13 cellular contexts compared by ENCODE assay signal in the genomic region with DNA sequence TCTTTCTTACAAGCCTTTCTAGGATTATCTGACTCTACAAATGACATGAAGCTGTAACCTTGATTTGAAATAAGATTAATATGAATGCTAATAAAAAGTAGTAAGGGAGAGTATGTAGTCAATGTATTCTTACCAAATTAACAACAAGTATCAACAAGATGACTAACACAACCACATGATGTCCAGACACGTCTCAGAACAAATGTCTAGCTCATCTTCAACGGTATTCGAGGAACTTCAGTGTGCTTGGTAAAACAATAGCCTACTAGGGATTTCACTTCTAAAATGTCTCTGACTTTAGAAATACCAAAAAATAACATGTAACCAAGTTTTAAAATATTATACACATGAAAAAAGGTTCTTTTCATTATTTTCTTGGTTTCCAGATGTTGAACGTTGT. TPM values are rescaled to one million over a fixed set of nuclear protein-coding genes. Genes with fewer than 3 reads are reported as not detected.
DNase-seq lines count a peak whose midpoint lies in the region; ATAC-seq and TF ChIP-seq lines count a peak whose summit lies in the region.
"Had no signal": no experiment of that assay in that cellular context is flagged by ENCODE, and none has a peak within 500 bp of the region (broad histone marks: within the 10 kb centered on the region; RNA-seq: fewer than 3 reads in every experiment).

No MANE protein-coding gene starts in this region.

- H3K27me3 Mint-ChIP-seq in activated CD4-positive, alpha-beta memory T cell treated with anti-CD3 and anti-CD28 coated beads for 36 hours: no peaks in the 10 kb centered on the region
- H3K27me3 Mint-ChIP-seq in activated CD4-positive, alpha-beta memory T cell treated with anti-CD3 and anti-CD28 coated beads, Interleukin-2, amount 10 ng/mL, durations not matched to agents 7 days and 5 days: no peaks in the 10 kb centered on the region
- H3K27me3 Mint-ChIP-seq in endodermal cell (ENCODE audit: insufficient read depth): no peaks in the 10 kb centered on the region

- H3K4me3 Mint-ChIP-seq in activated CD4-positive, alpha-beta memory T cell treated with anti-CD3 and anti-CD28 coated beads for 36 hours: no peak overlapping the region
- no peak overlapping the region for H3K4me3 Mint-ChIP-seq in activated CD4-positive, alpha-beta memory T cell treated with anti-CD3 and anti-CD28 coated beads, Interleukin-2, amount 10 ng/mL, durations not matched to agents 7 days and 5 days
- H3K4me3 Mint-ChIP-seq in endodermal cell: no peak overlapping the region

- H3K4me1 Mint-ChIP-seq in activated CD4-positive, alpha-beta memory T cell treated with anti-CD3 and anti-CD28 coated beads for 36 hours (ENCODE audit: low read depth): peaks cover 65% of the 10 kb centered on the region
- peaks cover 66% of the 10 kb centered on the region for H3K4me1 Mint-ChIP-seq in activated CD4-positive, alpha-beta memory T cell treated with anti-CD3 and anti-CD28 coated beads, Interleukin-2, amount 10 ng/mL, durations not matched to agents 7 days and 5 days
- H3K4me1 Mint-ChIP-seq in endodermal cell: peaks cover 37% of the 10 kb centered on the region

- no peak for TF ChIP-seq CTCF in endodermal cell (conservative IDR thresholded peaks at IDR 0.05)
- no peak for TF ChIP-seq CTCF in psoas muscle (IDR thresholded peaks at IDR 0.05)
- TF ChIP-seq CTCF in body of pancreas (IDR thresholded peaks at IDR 0.05): no peak

- H3K9me3 ChIP-seq in endodermal cell (ENCODE audit: control insufficient read depth, low read length) (no peaks in the 10 kb centered on the region), psoas muscle (no peaks in the 10 kb centered on the region), body of pancreas (no peaks in the 10 kb centered on the region)
- H3K9me3 ChIP-seq: ovary had no signal

- H3K4me3 ChIP-seq in endodermal cell (ENCODE audit: low read length) (no peak overlapping the region), psoas muscle (no peak overlapping the region), body of pancreas (no peak overlapping the region)
- H3K4me3 ChIP-seq: cardiac muscle cell, ovary had no signal

- POLR2A ChIA-PET in activated CD4-positive, alpha-beta memory T cell treated with anti-CD3 and anti-CD28 coated beads for 36 hours (lab: Charles Lee): no interaction called here
- POLR2A ChIA-PET in activated CD4-positive, alpha-beta memory T cell treated with anti-CD3 and anti-CD28 coated beads, Interleukin-2, amount 10 ng/mL, durations not matched to agents 7 days and 5 days (lab: Charles Lee): interaction anchor here (1.9 kb wide), 1 partner anchor 375 kb away, joined by 4 read pairs; the partner anchor contains the start of gene DTYMK

- peaks cover 8% of the 10 kb centered on the region for H3K36me3 ChIP-seq in endodermal cell (ENCODE audit: control insufficient read depth, insufficient read depth, low read length)
- no peaks in the 10 kb centered on the region for H3K36me3 ChIP-seq in psoas muscle (ENCODE audit: insufficient read depth in 1 of 2, low read depth in 1 of 2)
- no peaks in the 10 kb centered on the region for H3K36me3 ChIP-seq in body of pancreas (replicated peaks in 1 of 2; ENCODE audit: insufficient read depth in 1 of 2, low read depth in 2 of 2)
- H3K36me3 ChIP-seq: cardiac muscle cell, ovary had no signal

- no peaks in the 10 kb centered on the region for H3K27me3 ChIP-seq in endodermal cell (ENCODE audit: control insufficient read depth, insufficient read depth, low read length, poor library complexity, severe bottlenecking)
- no peaks in the 10 kb centered on the region for H3K27me3 ChIP-seq in psoas muscle (ENCODE audit: insufficient read depth in 3 of 3, low read length in 2 of 3)
- no peaks in the 10 kb centered on the region for H3K27me3 ChIP-seq in body of pancreas
- H3K27me3 ChIP-seq: cardiac muscle cell, ovary had no signal

- H3K27ac ChIP-seq in endodermal cell (ENCODE audit: low read depth, low read length): no peak overlapping the region
- H3K27ac ChIP-seq in psoas muscle: peak overlapping the region; percentile 98
- H3K27ac ChIP-seq in body of pancreas: no peak overlapping the region
- H3K27ac ChIP-seq: cardiac muscle cell, ovary had no signal

- peak overlapping the region; percentile 31 for H3K27ac Mint-ChIP-seq in activated CD4-positive, alpha-beta memory T cell treated with anti-CD3 and anti-CD28 coated beads for 36 hours
- no peak overlapping the region for H3K27ac Mint-ChIP-seq in activated CD4-positive, alpha-beta memory T cell treated with anti-CD3 and anti-CD28 coated beads, Interleukin-2, amount 10 ng/mL, durations not matched to agents 7 days and 5 days
- peak overlapping the region; percentile 61 for H3K27ac Mint-ChIP-seq in endodermal cell

- intact Hi-C loops in activated CD4-positive, alpha-beta memory T cell treated with anti-CD3 and anti-CD28 coated beads for 36 hours (cut with micrococcal nuclease): loop anchor here (10.0 kb wide), 1 partner anchor 217 kb away; no protein-coding TSS in a partner anchor
- intact Hi-C loops in psoas muscle (cut with DNase I) (no loop called here), body of pancreas (cut with DNase I) (no loop called here)

- ATAC-seq in psoas muscle: no peak
- ATAC-seq in GM19351 (IDR thresholded peaks at IDR 0.05; ENCODE audit: unreplicated experiment): no peak
- no peak for ATAC-seq in body of pancreas
- ATAC-seq in GM21786 (IDR thresholded peaks at IDR 0.05; ENCODE audit: unreplicated experiment): no peak
- ATAC-seq: left lobe of liver had no signal

- CTCF ChIA-PET in activated CD4-positive, alpha-beta memory T cell treated with anti-CD3 and anti-CD28 coated beads for 36 hours (lab: Charles Lee): no interaction called here
- CTCF ChIA-PET in activated CD4-positive, alpha-beta memory T cell treated with anti-CD3 and anti-CD28 coated beads, Interleukin-2, amount 10 ng/mL, durations not matched to agents 7 days and 5 days (lab: Charles Lee): no interaction called here

- H3K36me3 Mint-ChIP-seq in activated CD4-positive, alpha-beta memory T cell treated with anti-CD3 and anti-CD28 coated beads for 36 hours: peaks cover 10% of the 10 kb centered on the region
- H3K36me3 Mint-ChIP-seq in activated CD4-positive, alpha-beta memory T cell treated with anti-CD3 and anti-CD28 coated beads, Interleukin-2, amount 10 ng/mL, durations not matched to agents 7 days and 5 days (ENCODE audit: low read depth): peaks cover 22% of the 10 kb centered on the region
- no peaks in the 10 kb centered on the region for H3K36me3 Mint-ChIP-seq in endodermal cell (ENCODE audit: low read depth)
- H3K36me3 Mint-ChIP-seq: IgD-negative memory B cell had no signal

- H3K9me3 Mint-ChIP-seq in activated CD4-positive, alpha-beta memory T cell treated with anti-CD3 and anti-CD28 coated beads for 36 hours: no peaks in the 10 kb centered on the region
- no peaks in the 10 kb centered on the region for H3K9me3 Mint-ChIP-seq in activated CD4-positive, alpha-beta memory T cell treated with anti-CD3 and anti-CD28 coated beads, Interleukin-2, amount 10 ng/mL, durations not matched to agents 7 days and 5 days
- H3K9me3 Mint-ChIP-seq in endodermal cell: no peaks in the 10 kb centered on the region
- H3K9me3 Mint-ChIP-seq: IgD-negative memory B cell had no signal

- TF ChIP-seq POLR2A in body of pancreas (IDR thresholded peaks at IDR 0.05): no peak

- H3K4me1 ChIP-seq in endodermal cell (ENCODE audit: control insufficient read depth, insufficient read depth, low read length): no peaks in the 10 kb centered on the region
- peaks cover 77% of the 10 kb centered on the region for H3K4me1 ChIP-seq in psoas muscle
- H3K4me1 ChIP-seq in body of pancreas: peaks cover 54% of the 10 kb centered on the region

- DNase-seq in activated CD4-positive, alpha-beta memory T cell treated with anti-CD3 and anti-CD28 coated beads for 36 hours: no peak
- no peak for DNase-seq in activated CD4-positive, alpha-beta memory T cell treated with anti-CD3 and anti-CD28 coated beads, Interleukin-2, amount 10 ng/mL, durations not matched to agents 7 days and 5 days
- DNase-seq in LHCN-M2 (ENCODE audit: low read depth) (peak; percentile 66), endodermal cell (no peak), psoas muscle (no peak), body of pancreas (no peak)
- DNase-seq: GDM1, ovary had no signal

- H3K9ac ChIP-seq in endodermal cell (ENCODE audit: extremely low read depth, low read length, poor library complexity, severe bottlenecking): no peak overlapping the region

- WGBS in endodermal cell (ENCODE audit: insufficient coverage in 1 of 2, insufficient read length in 1 of 2), 2 experiments: 92 to 99% methylated on average over 4 of the region's 4 CpGs
- 47 to 64% (median 50%) methylated on average over 4 of the region's 4 CpGs for WGBS in psoas muscle, 3 donors
- 68 to 78% methylated on average over 4 of the region's 4 CpGs for WGBS in body of pancreas, 2 donors

RNA-seq across cellular contexts. Expression of gene HDLBP, which starts 3.4 kb away (rescaled TPM):
- 100 to 1,000 TPM; 243 to 251 TPM for total RNA-seq in activated CD4-positive, alpha-beta memory T cell treated with anti-CD3 and anti-CD28 coated beads for 36 hours
- 100 to 1,000 TPM; 190 to 193 TPM for total RNA-seq in activated CD4-positive, alpha-beta memory T cell treated with anti-CD3 and anti-CD28 coated beads, Interleukin-2, amount 10 ng/mL, durations not matched to agents 7 days and 5 days
- total RNA-seq in LHCN-M2 (2014; rRNA removed) (480 and 516 TPM in 2 replicates), endodermal cell (100 to 1,000 TPM; 344 to 374 TPM), psoas muscle (100 to 1,000 TPM; 349 to 526 (median 469) TPM), body of pancreas (100 to 1,000 TPM; 501 to 612 TPM)
- 438 TPM for polyA plus RNA-seq in LHCN-M2 (2012)
- 216 TPM for polyA plus RNA-seq in endodermal cell (2013, experiment 1 of 2)
- polyA plus RNA-seq in endodermal cell (2013, experiment 2 of 2): 217 TPM
- 100 to 1,000 TPM; 264 to 421 (median 283) TPM for polyA plus RNA-seq in psoas muscle

RNA-seq across cellular contexts. Expression of gene SEPTIN2, which starts 3.6 kb away (rescaled TPM):
- total RNA-seq in activated CD4-positive, alpha-beta memory T cell treated with anti-CD3 and anti-CD28 coated beads for 36 hours: 100 to 1,000 TPM; 255 to 261 TPM
- 100 to 1,000 TPM; 282 to 290 TPM for total RNA-seq in activated CD4-positive, alpha-beta memory T cell treated with anti-CD3 and anti-CD28 coated beads, Interleukin-2, amount 10 ng/mL, durations not matched to agents 7 days and 5 days
- 350 and 372 TPM in 2 replicates for total RNA-seq in LHCN-M2 (2014; rRNA removed)
- polyA plus RNA-seq in LHCN-M2 (2012): 226 TPM
- 100 to 1,000 TPM; 365 to 380 TPM for total RNA-seq in endodermal cell
- polyA plus RNA-seq in endodermal cell (2013, experiment 1 of 2): 409 TPM
- polyA plus RNA-seq in endodermal cell (2013, experiment 2 of 2): 399 TPM
- total RNA-seq in psoas muscle: 100 to 1,000 TPM in 3 of 4 donors, 10 to 100 TPM in 1; 86.4 to 161 (median 126) TPM
- 100 to 1,000 TPM in 1 of 3 donors, 10 to 100 TPM in 2; 68.8 to 122 (median 90.0) TPM for polyA plus RNA-seq in psoas muscle
- total RNA-seq in body of pancreas: 100 to 1,000 TPM; 226 to 271 TPM

RNA-seq across cellular contexts. Expression of gene FARP2, which starts 44.0 kb away (rescaled TPM):
- 10 to 100 TPM; 25.1 to 29.5 TPM for total RNA-seq in activated CD4-positive, alpha-beta memory T cell treated with anti-CD3 and anti-CD28 coated beads for 36 hours
- 10 to 100 TPM; 14.1 to 15.0 TPM for total RNA-seq in activated CD4-positive, alpha-beta memory T cell treated with anti-CD3 and anti-CD28 coated beads, Interleukin-2, amount 10 ng/mL, durations not matched to agents 7 days and 5 days
- total RNA-seq in LHCN-M2 (2014; rRNA removed) (24.1 and 30.4 TPM in 2 replicates), endodermal cell (10 to 100 TPM; 36.4 to 51.4 TPM), psoas muscle (10 to 100 TPM; 17.4 to 18.4 (median 17.7) TPM), body of pancreas (10 to 100 TPM; 30.1 to 44.2 TPM)
- polyA plus RNA-seq in LHCN-M2 (2012): 13.7 TPM
- 31.1 TPM for polyA plus RNA-seq in endodermal cell (2013, experiment 1 of 2)
- 31.1 TPM for polyA plus RNA-seq in endodermal cell (2013, experiment 2 of 2)
- polyA plus RNA-seq in psoas muscle: 1 to 10 TPM; 5.8 to 8.4 (median 6.0) TPM
